ENCODE assay signal across 14 cellular contexts in genomic region chr22:32720924-32721323, GRCh38.
DNase-seq lines count a peak whose midpoint lies in the region; TF ChIP-seq lines count a peak whose summit lies in the region.
"Had no signal": no experiment of that assay in that cellular context is flagged by ENCODE, and none has a peak within 500 bp of the region (broad histone marks: within the 10 kb centered on the region; RNA-seq: fewer than 3 reads in every experiment).

No MANE protein-coding gene starts in this region.

- H3K4me3 ChIP-seq in AG10803 (ENCODE audit: low read length) (no peak overlapping the region), choroid plexus epithelial cell (ENCODE audit: low read depth, low read length) (no peak overlapping the region)

- DNase-seq in AG10803 (ENCODE audit: low read depth) (peak; percentile 72), HT-29 (ENCODE audit: low spot score) (peak; percentile 47), choroid plexus epithelial cell (ENCODE audit: low read depth) (peak; percentile 81), middle frontal gyrus (ENCODE audit: extremely low spot score, low spot score) (peak; percentile 5), 8988T (no peak), DMS79 (lab: John Stamatoyannopoulos, UW) (no peak), GM10266 (ENCODE audit: extremely low spot score) (no peak)
- DNase-seq in activated CD4-positive, alpha-beta memory T cell treated with anti-CD3 and anti-CD28 coated beads for 36 hours, result no peak
- DNase-seq: activated effector memory CD4-positive, alpha-beta T cell treated with anti-CD3 and anti-CD28 coated beads, Interleukin-2, amount 50 U/mL, for 16 hours; DMS79 treated with DMSO at 0.1 percent for 48 hours; mammary epithelial cell; NCI-H226; stimulated activated CD4-positive, alpha-beta T cell treated with anti-CD3 and anti-CD28 coated beads, Interleukin-15, amount 100 ng/mL, for 24 hours had no signal

- TF ChIP-seq CTCF in AG10803 (conservative IDR thresholded peaks at IDR 0.05; ENCODE audit: low read length) (no peak), choroid plexus epithelial cell (conservative IDR thresholded peaks at IDR 0.05; ENCODE audit: low read depth, low read length) (no peak), GM10266 (IDR thresholded peaks at IDR 0.05; ENCODE audit: control insufficient read depth, insufficient read depth, low read depth, missing control alignments) (no peak)

- H3K4me1 Mint-ChIP-seq in activated CD4-positive, alpha-beta memory T cell treated with anti-CD3 and anti-CD28 coated beads for 36 hours (ENCODE audit: low read depth), result peaks cover 26% of the 10 kb centered on the region

- intact Hi-C loops in activated CD4-positive, alpha-beta memory T cell treated with anti-CD3 and anti-CD28 coated beads for 36 hours (cut with micrococcal nuclease), result no loop called here

- H3K27ac Mint-ChIP-seq in activated CD4-positive, alpha-beta memory T cell treated with anti-CD3 and anti-CD28 coated beads for 36 hours, result no peak overlapping the region
- H3K27ac Mint-ChIP-seq: B cell had no signal

- H3K9me3 Mint-ChIP-seq in activated CD4-positive, alpha-beta memory T cell treated with anti-CD3 and anti-CD28 coated beads for 36 hours, result no peaks in the 10 kb centered on the region

- no peak overlapping the region for H3K4me3 Mint-ChIP-seq in activated CD4-positive, alpha-beta memory T cell treated with anti-CD3 and anti-CD28 coated beads for 36 hours
- H3K4me3 Mint-ChIP-seq: B cell had no signal

- no peaks in the 10 kb centered on the region for H3K36me3 Mint-ChIP-seq in activated CD4-positive, alpha-beta memory T cell treated with anti-CD3 and anti-CD28 coated beads for 36 hours

- H3K27me3 Mint-ChIP-seq in activated CD4-positive, alpha-beta memory T cell treated with anti-CD3 and anti-CD28 coated beads for 36 hours, result peaks cover 2% of the 10 kb centered on the region

- CTCF ChIA-PET in activated CD4-positive, alpha-beta memory T cell treated with anti-CD3 and anti-CD28 coated beads for 36 hours (lab: Charles Lee), result no interaction called here

- POLR2A ChIA-PET in activated CD4-positive, alpha-beta memory T cell treated with anti-CD3 and anti-CD28 coated beads for 36 hours (lab: Charles Lee), result no interaction called here

Comparison
In these comparisons a context has a peak if more than half of its experiments do, and no peak if none do; other contexts are left out.
1. DNase-seq: peak in AG10803 (single experiment), HT-29 (single experiment), choroid plexus epithelial cell (single experiment) and middle frontal gyrus (single experiment); none in activated CD4-positive, alpha-beta memory T cell treated with anti-CD3 and anti-CD28 coated beads for 36 hours (single experiment), 8988T (single experiment), DMS79 (single experiment) and GM10266 (single experiment).